ENCODE assay signal across 8 cellular contexts in the genomic region with DNA sequence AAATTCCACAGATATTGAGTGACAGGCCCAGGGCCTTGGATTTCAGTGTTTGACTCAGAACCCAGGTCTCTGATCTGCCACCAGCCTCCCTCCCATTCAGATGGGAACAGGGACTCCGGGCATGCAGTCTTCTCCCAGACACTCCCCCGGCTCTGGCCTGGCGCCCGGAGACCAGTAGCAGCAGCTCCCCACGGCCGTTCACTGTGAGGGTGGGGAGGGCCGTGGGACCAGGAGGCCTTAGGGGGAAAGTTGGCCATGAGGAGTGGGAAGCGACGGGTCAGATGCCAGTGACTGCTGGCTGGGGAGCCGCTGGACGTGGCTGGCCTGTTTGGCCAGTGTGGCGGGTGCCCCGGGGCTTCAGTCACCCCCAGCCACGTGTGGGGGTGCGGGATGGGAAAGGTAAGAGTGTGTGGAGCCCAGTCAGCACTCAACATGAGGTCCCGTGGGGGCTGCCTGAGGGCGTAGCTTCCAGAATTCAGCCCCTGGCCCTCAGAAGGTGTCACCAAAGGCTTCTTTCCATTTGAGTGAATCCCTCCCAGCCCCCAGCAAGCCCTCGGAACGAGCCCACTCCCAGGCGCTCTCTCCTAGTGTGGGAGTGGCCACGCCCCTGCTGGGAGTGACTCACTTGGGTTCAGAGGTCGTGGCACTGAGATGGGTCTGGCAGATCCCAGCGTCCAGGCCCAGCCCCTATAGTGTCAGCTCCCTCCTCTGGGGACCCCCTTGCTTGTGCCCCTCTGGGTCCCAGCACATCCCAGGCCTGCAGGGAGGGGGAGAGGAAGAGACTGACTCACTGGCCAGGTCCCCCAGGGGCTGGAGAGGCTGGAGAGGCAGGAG.
DNase-seq lines count a peak whose midpoint lies in the region; ATAC-seq and TF ChIP-seq lines count a peak whose summit lies in the region.

No MANE protein-coding gene starts in this region.

- H3K79me2 ChIP-seq in DND-41 (ENCODE audit: insufficient read depth, low read length) (peaks cover 88% of the 10 kb centered on the region), hepatocyte (peaks cover 92% of the 10 kb centered on the region)

- H2AFZ ChIP-seq in DND-41 (ENCODE audit: low read depth, low read length) (no peak overlapping the region), hepatocyte (no peak overlapping the region)

- H3K4me2 ChIP-seq in DND-41 (ENCODE audit: insufficient read depth, low read length) (peak overlapping the region; percentile 66), hepatocyte (peak overlapping the region; percentile 96)

- H3K4me3 ChIP-seq in DND-41 (ENCODE audit: low read depth in 1 of 2, low read length in 2 of 2) (peak overlapping the region; percentile 68 to 92; a peak in 3 of 4 replicates), hepatocyte (peak overlapping the region; percentile 76), rectal smooth muscle tissue (ENCODE audit: low read length) (peak overlapping the region; percentile 80)

- WGBS in hepatocyte (ENCODE audit: low lambda C conversion rate, missing lambda C conversion rate), result 7% methylated on average over 17 of the region's 23 CpGs

- peak overlapping the region; percentile 85 for H3K27ac ChIP-seq in DND-41 (ENCODE audit: low read length)
- peak overlapping the region; percentile 100 for H3K27ac ChIP-seq in hepatocyte
- H3K27ac ChIP-seq in rectal smooth muscle tissue (ENCODE audit: low read depth, low read length), result peak overlapping the region; percentile 94

- H4K20me1 ChIP-seq in DND-41 (ENCODE audit: insufficient read depth, low read length), result peaks cover 25% of the 10 kb centered on the region
- peaks cover 70% of the 10 kb centered on the region for H4K20me1 ChIP-seq in hepatocyte (ENCODE audit: insufficient read depth, poor library complexity, severe bottlenecking)

- H3K36me3 ChIP-seq in DND-41 (ENCODE audit: insufficient read depth, low read length) (peaks cover 60% of the 10 kb centered on the region), hepatocyte (replicated peaks; ENCODE audit: insufficient read depth, low read depth) (no peaks in the 10 kb centered on the region), rectal smooth muscle tissue (ENCODE audit: control insufficient read depth, insufficient read depth, low read length) (no peaks in the 10 kb centered on the region)

- peaks cover 81% of the 10 kb centered on the region for H3K4me1 ChIP-seq in DND-41 (ENCODE audit: insufficient read depth, low read length)
- peaks cover 67% of the 10 kb centered on the region for H3K4me1 ChIP-seq in hepatocyte (ENCODE audit: insufficient read depth)
- H3K4me1 ChIP-seq in rectal smooth muscle tissue (ENCODE audit: control insufficient read depth, insufficient read depth, low read length), result peaks cover 29% of the 10 kb centered on the region

- H3K9ac ChIP-seq in DND-41 (ENCODE audit: low read depth, low read length), result peak overlapping the region; percentile 97
- H3K9ac ChIP-seq in rectal smooth muscle tissue (ENCODE audit: low read length), result no peak overlapping the region

- H3K27me3 ChIP-seq in DND-41 (ENCODE audit: insufficient read depth, low read length, poor library complexity) (no peaks in the 10 kb centered on the region), hepatocyte (no peaks in the 10 kb centered on the region), rectal smooth muscle tissue (ENCODE audit: control insufficient read depth, insufficient read depth, low read length) (no peaks in the 10 kb centered on the region)

- no peaks in the 10 kb centered on the region for H3K9me2 ChIP-seq in hepatocyte (replicated peaks; ENCODE audit: insufficient read depth)

- DNase-seq in DND-41 (peak; percentile 60), NCI-H69 (lab: John Stamatoyannopoulos, UW) (peak; percentile 55), amygdala (lab: John Stamatoyannopoulos, UW) (peak in 52 of 56 donors; percentile 18 to 84 (median 62)), hepatocyte (ENCODE audit: low spot score) (peak; percentile 88), NAMALWA (ENCODE audit: low spot score) (no peak)

- H3K9me3 ChIP-seq in DND-41 (ENCODE audit: insufficient read depth, low read length, severe bottlenecking) (no peaks in the 10 kb centered on the region), hepatocyte (ENCODE audit: low read depth) (no peaks in the 10 kb centered on the region)

- TF ChIP-seq CTCF in DND-41 (IDR thresholded peaks at IDR 0.05; ENCODE audit: borderline replicate concordance, extremely low read depth, low read length, poor library complexity, severe bottlenecking) (no peak), hepatocyte (IDR thresholded peaks at IDR 0.05; ENCODE audit: poor library complexity) (no peak)

- ATAC-seq in DND-41 (ENCODE audit: insufficient read depth, low read depth), result no peak
- no peak for ATAC-seq in GM19328 (IDR thresholded peaks at IDR 0.05; ENCODE audit: unreplicated experiment)
- ATAC-seq in HG03025 (IDR thresholded peaks at IDR 0.05; ENCODE audit: low FRiP score, unreplicated experiment), result no peak
